ENCODE assay signal across 29 cellular contexts in genomic region chr2:46202987-46203386, GRCh38.
"Had no signal": no experiment of that assay in that cellular context is flagged by ENCODE, and none has a peak within 500 bp of the region (broad histone marks: within the 10 kb centered on the region; RNA-seq: fewer than 3 reads in every experiment).

No MANE protein-coding gene starts in this region.

- H3K4me3 ChIP-seq: heart left ventricle, pancreas, prostate gland, sigmoid colon, suprapubic skin, tibial artery had no signal

- H3K4me1 ChIP-seq: pancreas, prostate gland, sigmoid colon had no signal

- H3K4me3 Mint-ChIP-seq: activated naive CD4-positive, alpha-beta T cell treated with anti-CD3 and anti-CD28 coated beads for 36 hours; activated T-cell treated with anti-CD3 and anti-CD28 coated beads, Interleukin-2, amount 50 U/mL, for 4 hours; mesothelial cell of epicardium; naive B cell; neural crest cell; stimulated activated memory B cell treated with anti-CD40 and anti-IgM and Interleukin-4, amounts not matched to agents 10 μg/mL and 1 μg/mL and 100 μg/mL, for 72 hours had no signal

- ATAC-seq: heart left ventricle; pancreas; stimulated activated memory B cell treated with anti-CD40 and anti-IgM and Interleukin-4, amounts not matched to agents 10 μg/mL and 1 μg/mL and 100 μg/mL, for 72 hours had no signal

- H3K36me3 ChIP-seq: brain microvascular endothelial cell, heart left ventricle, pancreas, prostate gland, sigmoid colon, suprapubic skin, tibial artery had no signal

- H3K36me3 Mint-ChIP-seq: mesothelial cell of epicardium; naive B cell; stimulated activated memory B cell treated with anti-CD40 and anti-IgM and Interleukin-4, amounts not matched to agents 10 μg/mL and 1 μg/mL and 100 μg/mL, for 72 hours had no signal

- H3K9me3 Mint-ChIP-seq: immature natural killer cell had no signal

- H3K27me3 Mint-ChIP-seq: naive B cell; stimulated activated memory B cell treated with anti-CD40 and anti-IgM and Interleukin-4, amounts not matched to agents 10 μg/mL and 1 μg/mL and 100 μg/mL, for 72 hours had no signal

- H3K9me3 ChIP-seq: pancreas, prostate gland, sigmoid colon, suprapubic skin, tibial artery had no signal

- DNase-seq: activated CD4-positive, alpha-beta T cell treated with anti-CD3 and anti-CD28 coated beads for 4 hours; activated CD8-positive, alpha-beta memory T cell treated with anti-CD3 and anti-CD28 coated beads for 24 hours; activated CD8-positive, alpha-beta memory T cell treated with anti-CD3 and anti-CD28 coated beads, Interleukin-2, amount 50 U/mL, for 4 hours; activated naive CD4-positive, alpha-beta T cell treated with anti-CD3 and anti-CD28 coated beads for 36 hours; activated T-cell treated with anti-CD3 and anti-CD28 coated beads, Interleukin-2, amount 50 U/mL, for 4 hours; amniotic stem cell; brain microvascular endothelial cell; caudate nucleus; cortex of kidney; foreskin fibroblast; heart left ventricle; hypothalamus; kidney; mammary epithelial cell; naive B cell; nucleus accumbens; pancreas; retina; sigmoid colon; stimulated activated CD4-positive, alpha-beta T cell treated with anti-CD3 and anti-CD28 coated beads, Interleukin-4, amount 100 ng/mL, for 24 hours; T-helper 9 cell; tibial artery had no signal

- H3K27me3 ChIP-seq: brain microvascular endothelial cell, heart left ventricle, pancreas, sigmoid colon, suprapubic skin, tibial artery had no signal

- H3K4me1 Mint-ChIP-seq: neural crest cell; stimulated activated memory B cell treated with anti-CD40 and anti-IgM and Interleukin-4, amounts not matched to agents 10 μg/mL and 1 μg/mL and 100 μg/mL, for 72 hours had no signal

- H3K27ac Mint-ChIP-seq: activated naive CD4-positive, alpha-beta T cell treated with anti-CD3 and anti-CD28 coated beads for 36 hours; mesothelial cell of epicardium; naive B cell; stimulated activated memory B cell treated with anti-CD40 and anti-IgM and Interleukin-4, amounts not matched to agents 10 μg/mL and 1 μg/mL and 100 μg/mL, for 72 hours had no signal

- H3K27ac ChIP-seq: brain microvascular endothelial cell, heart left ventricle, pancreas, prostate gland, sigmoid colon, suprapubic skin, tibial artery, VCaP had no signal
